23 cellular contexts compared by ENCODE assay signal in the genomic region with DNA sequence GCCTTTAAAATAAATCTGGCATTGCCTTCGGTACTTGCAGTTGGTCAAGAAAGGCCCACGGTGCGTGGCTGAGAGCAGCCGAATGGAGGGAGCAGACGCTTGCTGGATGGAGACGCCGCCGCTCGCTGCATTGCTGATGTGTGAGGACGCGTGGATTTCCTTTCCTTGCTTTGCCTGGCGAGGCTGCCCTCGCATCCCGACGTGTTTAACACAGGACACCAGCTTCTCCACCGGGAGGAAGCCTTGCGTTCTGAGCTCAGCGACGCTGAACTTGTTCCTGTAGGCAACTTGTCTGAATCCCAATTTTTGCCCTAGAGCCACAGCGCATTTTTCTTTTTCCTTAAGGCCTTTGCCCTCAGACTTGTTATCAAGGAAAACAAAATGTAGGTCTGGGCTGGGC. TPM values are rescaled to one million over a fixed set of nuclear protein-coding genes. Genes with fewer than 3 reads are reported as not detected.
A peak's percentile ranks its signal among the peaks of the same experiment; 100 is the strongest.
DNase-seq lines count a peak whose midpoint lies in the region; ATAC-seq and TF ChIP-seq lines count a peak whose summit lies in the region.
"Had no signal": no experiment of that assay in that cellular context is flagged by ENCODE, and none has a peak within 500 bp of the region (broad histone marks: within the 10 kb centered on the region; RNA-seq: fewer than 3 reads in every experiment).

No MANE protein-coding gene starts in this region.

- WGBS in sigmoid colon, 2 donors: 79 to 86% methylated on average over 20 of the region's 20 CpGs

- TF ChIP-seq EP300 in sigmoid colon (IDR thresholded peaks at IDR 0.05): no peak

- H3K9ac ChIP-seq in BLaER1: no peak overlapping the region

- H3K36me3 ChIP-seq in BLaER1 (no peaks in the 10 kb centered on the region), sigmoid colon (no peaks in the 10 kb centered on the region)
- H3K36me3 ChIP-seq: SJSA1 had no signal

- H3K27ac ChIP-seq in BLaER1 (no peak overlapping the region), sigmoid colon (peak overlapping the region in 1 of 4 donors; percentile 18)
- H3K27ac ChIP-seq: A549, SJSA1 had no signal

- H3K4me3 ChIP-seq in BLaER1: no peak overlapping the region
- peak overlapping the region in 1 of 4 donors; percentile 6 for H3K4me3 ChIP-seq in sigmoid colon
- H3K4me3 ChIP-seq: A549, GM12878, SJSA1 had no signal

- peak; percentile 8 for DNase-seq in amniotic epithelial cell (ENCODE audit: low read depth)
- peak; percentile 79 for DNase-seq in mesenteric fat pad (ENCODE audit: low spot score)
- peak; percentile 66 for DNase-seq in sigmoid colon
- no peak for DNase-seq in activated T-cell treated with anti-CD3 and anti-CD28 coated beads, Interleukin-2, amount 50 U/mL, for 1 hour
- no peak for DNase-seq in NCI-H146 (lab: John Stamatoyannopoulos, UW)
- DNase-seq: CD4-positive, alpha-beta memory T cell; DND-41; H7; HFFc6; KBM-7; MM.1S; NCI-H1092 treated with DMSO at 0.1 percent for 48 hours; NCI-H1436 treated with DMSO at 0.1 percent for 48 hours; NCI-H2029 treated with DMSO at 0.1 percent for 48 hours; NCI-H446 treated with DMSO at 0.1 percent for 48 hours; NCI-H526 treated with DMSO at 0.1 percent for 48 hours; OCI-M1 had no signal

- H3K9me3 ChIP-seq in BLaER1 (peaks cover 5% of the 10 kb centered on the region; the same call in 1 of the 2 replicates), sigmoid colon (no peaks in the 10 kb centered on the region)
- H3K9me3 ChIP-seq: A549, SJSA1 had no signal

- intact Hi-C loops in sigmoid colon (cut with DNase I): no loop called here

- no peaks in the 10 kb centered on the region for H4K20me1 ChIP-seq in BLaER1

- H3K4me1 ChIP-seq in BLaER1 (peaks cover 81% of the 10 kb centered on the region), sigmoid colon (peaks cover 0 to 12% (median 10%) of the 10 kb centered on the region in 4 donors)
- H3K4me1 ChIP-seq: A549, SJSA1 had no signal

- no peak for TF ChIP-seq CTCF in sigmoid colon (IDR thresholded peaks at IDR 0.05)

- TF ChIP-seq POLR2A in sigmoid colon (IDR thresholded peaks at IDR 0.05): no peak

- H3K4me2 ChIP-seq in BLaER1: peak overlapping the region; percentile 40
- H3K4me2 ChIP-seq: A549 had no signal

- no peak for ATAC-seq in HG03469 (IDR thresholded peaks at IDR 0.05; ENCODE audit: unreplicated experiment)
- ATAC-seq: A549, GM12878 had no signal

- H3K27me3 ChIP-seq in BLaER1: no peaks in the 10 kb centered on the region
- H3K27me3 ChIP-seq in sigmoid colon: peaks cover 0 to 5% (median 0%) of the 10 kb centered on the region in 3 donors

RNA-seq across cellular contexts. Expression of gene COX4I1, which starts 45.8 kb away (rescaled TPM):
- total RNA-seq in mesenteric fat pad (419 TPM), sigmoid colon (100 to 1,000 TPM; 700 to 868 (median 716) TPM)
- polyA plus RNA-seq in sigmoid colon: 1,000 to 10,000 TPM; 1,379 to 1,922 (median 1,756) TPM

RNA-seq across cellular contexts. Expression of gene EMC8, which starts 45.9 kb away (rescaled TPM):
- total RNA-seq in mesenteric fat pad (31.5 TPM), sigmoid colon (10 to 100 TPM; 23.2 to 38.8 (median 28.9) TPM)
- 10 to 100 TPM; 13.8 to 23.7 (median 16.0) TPM for polyA plus RNA-seq in sigmoid colon

RNA-seq across cellular contexts. Expression of gene IRF8, which starts 53.7 kb away (rescaled TPM):
- total RNA-seq in mesenteric fat pad (112 TPM), sigmoid colon (10 to 100 TPM in 1 of 4 donors, 1 to 10 TPM in 3; 3.5 to 10.8 (median 8.5) TPM)
- 10 to 100 TPM; 18.5 to 74.0 (median 19.2) TPM for polyA plus RNA-seq in sigmoid colon
- total RNA-seq: HFFc6 had no signal
- polyA plus RNA-seq: BJ had no signal

Comparison
In these comparisons a context has a peak if more than half of its experiments do, and no peak if none do; other contexts are left out.
1. DNase-seq: peak in amniotic epithelial cell (single experiment), mesenteric fat pad (single experiment) and sigmoid colon (single experiment); none in activated T-cell treated with anti-CD3 and anti-CD28 coated beads, Interleukin-2, amount 50 U/mL, for 1 hour (single experiment) and NCI-H146 (single experiment).